17 cellular contexts compared by ENCODE assay signal in the genomic region with DNA sequence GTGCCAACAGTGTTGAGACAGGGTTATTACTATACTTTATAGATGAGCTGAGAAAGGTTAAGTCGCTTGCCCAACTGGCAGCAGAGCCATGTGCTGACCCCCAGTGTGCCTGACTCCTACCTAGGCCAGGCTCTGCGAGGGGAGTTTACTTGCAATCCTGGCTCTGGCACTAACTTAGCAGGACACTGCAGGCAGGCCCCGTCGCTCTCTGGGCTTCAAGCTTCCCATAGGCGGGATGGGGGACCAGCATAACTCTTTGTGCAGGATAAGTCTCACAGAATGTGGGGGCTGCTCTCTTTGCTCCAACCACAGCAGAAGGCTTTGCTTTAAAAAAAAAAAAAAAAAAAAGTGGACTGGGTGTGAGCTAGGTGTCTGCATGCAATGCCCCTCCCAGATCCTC.
"Had no signal": no experiment of that assay in that cellular context is flagged by ENCODE, and none has a peak within 500 bp of the region (broad histone marks: within the 10 kb centered on the region; RNA-seq: fewer than 3 reads in every experiment).

No MANE protein-coding gene starts in this region.

- ATAC-seq: activated CD8-positive, alpha-beta T cell treated with anti-CD3 and anti-CD28 coated beads, Interleukin-2, amount 10 ng/mL, durations not matched to agents 7 days and 5 days; activated naive CD4-positive, alpha-beta T cell treated with anti-CD3 and anti-CD28 coated beads, Interleukin-2, amount 50 U/mL, for 72 hours; left lobe of liver; mucosa of descending colon; natural killer cell; WTC11 had no signal

- H3K27me3 ChIP-seq: right lobe of liver had no signal

- FAIRE-seq: frontal cortex had no signal

- H3K27ac ChIP-seq: right lobe of liver, spleen had no signal

- H3K9me3 Mint-ChIP-seq: activated naive CD4-positive, alpha-beta T cell treated with anti-CD3 and anti-CD28 coated beads, Interleukin-2, amount 50 U/mL, for 72 hours; endodermal cell; natural killer cell; WTC11 had no signal

- H3K4me1 Mint-ChIP-seq: natural killer cell had no signal

- DNase-seq: activated CD4-positive, alpha-beta T cell treated with anti-CD3 and anti-CD28 coated beads for 4 hours; activated CD8-positive, alpha-beta memory T cell treated with anti-CD3 and anti-CD28 coated beads, Interleukin-2, amount 50 U/mL, for 4 hours; activated CD8-positive, alpha-beta T cell treated with anti-CD3 and anti-CD28 coated beads, Interleukin-2, amount 10 ng/mL, durations not matched to agents 7 days and 5 days; activated effector memory CD4-positive, alpha-beta T cell treated with anti-CD3 and anti-CD28 coated beads, Interleukin-2, amount 50 U/mL, for 16 hours; activated T-cell treated with anti-CD3 and anti-CD28 coated beads, Interleukin-2, amount 50 U/mL, for 48 hours; endodermal cell; mucosa of descending colon; natural killer cell; nucleus accumbens; right lobe of liver; SHP77 treated with DMSO at 0.1 percent for 48 hours; spleen had no signal

- H3K36me3 Mint-ChIP-seq: activated naive CD4-positive, alpha-beta T cell treated with anti-CD3 and anti-CD28 coated beads, Interleukin-2, amount 50 U/mL, for 72 hours; natural killer cell; WTC11 had no signal

- H3K27ac Mint-ChIP-seq: activated CD8-positive, alpha-beta T cell treated with anti-CD3 and anti-CD28 coated beads, Interleukin-2, amount 10 ng/mL, durations not matched to agents 7 days and 5 days; activated naive CD4-positive, alpha-beta T cell treated with anti-CD3 and anti-CD28 coated beads, Interleukin-2, amount 50 U/mL, for 72 hours; endodermal cell; natural killer cell; progenitor cell of endocrine pancreas; WTC11 had no signal

- H3K36me3 ChIP-seq: right lobe of liver, spleen had no signal

- H3K4me3 Mint-ChIP-seq: activated CD8-positive, alpha-beta T cell treated with anti-CD3 and anti-CD28 coated beads, Interleukin-2, amount 10 ng/mL, durations not matched to agents 7 days and 5 days; endodermal cell; natural killer cell; WTC11 had no signal

- H3K9me3 ChIP-seq: mucosa of descending colon, right lobe of liver, spleen had no signal

- H3K4me3 ChIP-seq: mucosa of descending colon, right lobe of liver, spleen had no signal
